8 cellular contexts compared by ENCODE assay signal in the genomic region with DNA sequence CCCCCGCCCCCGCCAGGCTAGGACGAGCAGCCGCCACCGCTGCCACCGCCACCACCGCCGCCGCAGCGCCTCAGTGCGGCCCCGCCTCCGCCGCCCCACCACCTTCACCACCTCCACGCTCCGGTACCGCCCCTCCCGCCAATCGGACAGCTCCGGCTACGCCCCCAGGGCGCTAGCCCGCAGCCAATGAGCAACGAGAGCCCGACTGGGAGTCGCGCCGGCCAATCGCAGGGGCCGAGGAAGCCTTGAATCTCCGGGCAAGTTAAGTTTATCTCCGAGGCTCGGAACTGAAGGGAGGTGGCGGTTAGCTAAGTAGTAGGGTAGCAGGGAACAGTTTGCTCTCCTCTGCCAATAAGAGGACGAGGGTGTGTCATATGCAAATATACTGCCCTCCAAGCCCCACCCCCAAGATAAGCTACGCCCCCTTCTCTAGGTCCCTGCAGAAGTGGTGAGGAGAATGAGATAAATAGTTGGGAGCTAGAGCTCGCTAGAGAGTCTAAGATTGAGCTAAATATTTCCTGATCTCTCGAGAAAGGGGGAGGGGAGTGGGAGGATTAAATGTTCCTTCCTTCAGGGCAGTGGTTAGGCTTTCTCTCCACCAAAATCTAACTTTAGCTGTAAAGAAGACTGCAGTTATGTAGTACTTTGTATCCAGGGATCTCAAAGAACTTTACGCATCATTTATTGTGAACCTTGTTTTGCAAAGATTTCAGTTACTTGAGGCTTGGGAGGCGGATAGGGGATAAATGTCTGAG. TPM values are rescaled to one million over a fixed set of nuclear protein-coding genes. Genes with fewer than 3 reads are reported as not detected.
DNase-seq lines count a peak whose midpoint lies in the region; ATAC-seq, FAIRE-seq and TF ChIP-seq lines count a peak whose summit lies in the region.

A gene with protein sequence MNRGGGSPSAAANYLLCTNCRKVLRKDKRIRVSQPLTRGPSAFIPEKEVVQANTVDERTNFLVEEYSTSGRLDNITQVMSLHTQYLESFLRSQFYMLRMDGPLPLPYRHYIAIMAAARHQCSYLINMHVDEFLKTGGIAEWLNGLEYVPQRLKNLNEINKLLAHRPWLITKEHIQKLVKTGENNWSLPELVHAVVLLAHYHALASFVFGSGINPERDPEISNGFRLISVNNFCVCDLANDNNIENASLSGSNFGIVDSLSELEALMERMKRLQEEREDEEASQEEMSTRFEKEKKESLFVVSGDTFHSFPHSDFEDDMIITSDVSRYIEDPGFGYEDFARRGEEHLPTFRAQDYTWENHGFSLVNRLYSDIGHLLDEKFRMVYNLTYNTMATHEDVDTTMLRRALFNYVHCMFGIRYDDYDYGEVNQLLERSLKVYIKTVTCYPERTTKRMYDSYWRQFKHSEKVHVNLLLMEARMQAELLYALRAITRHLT (minus strand): TSS at position 77 of the 755 bp plus-strand sequence. CDS start 342 bp downstream, outside the sequence.

- TF ChIP-seq CTCF in chondrocyte (IDR thresholded peaks at IDR 0.05) (peak; percentile 57), kidney (IDR thresholded peaks at IDR 0.05; ENCODE audit: borderline replicate concordance, extremely low read depth, insufficient read depth) (peak; percentile 20)

- H3K4me1 Mint-ChIP-seq in chondrocyte (ENCODE audit: low read depth): peaks cover 30% of the 10 kb centered on the region

- ATAC-seq in HG03432 (IDR thresholded peaks at IDR 0.05; ENCODE audit: unreplicated experiment): peak; percentile 93

- H3K4me3 ChIP-seq in kidney (ENCODE audit: low read length in 2 of 2): peak within 1 kb of the TSS; percentile 74 to 90

- no peak within 1 kb of the TSS for H3K4me3 Mint-ChIP-seq in chondrocyte (ENCODE audit: unreplicated experiment)

- H3K9ac ChIP-seq in kidney (ENCODE audit: low read length in 2 of 2): peak within 1 kb of the TSS; percentile 57 to 74

- intact Hi-C loops in kidney (cut with DNase I): no loop called here

- peak within 1 kb of the TSS; percentile 96 for H3K27ac Mint-ChIP-seq in chondrocyte (ENCODE audit: unreplicated experiment)

- peak; percentile 64 for TF ChIP-seq POLR2A in GM19193 (IDR thresholded peaks at IDR 0.05; ENCODE audit: extremely low read depth, insufficient read depth, insufficient read length)

- H3K36me3 ChIP-seq in kidney (ENCODE audit: control insufficient read depth in 1 of 2, insufficient read depth in 2 of 2, low read length in 2 of 2): no peaks in the 10 kb centered on the region

- H3K27me3 Mint-ChIP-seq in chondrocyte (ENCODE audit: low read depth): no peaks in the 10 kb centered on the region

- H3K9me3 ChIP-seq in kidney (ENCODE audit: control insufficient read depth in 1 of 2, low read length in 2 of 2): no peaks in the 10 kb centered on the region

- no peaks in the 10 kb centered on the region for H3K9me3 Mint-ChIP-seq in chondrocyte (ENCODE audit: low read depth)

- FAIRE-seq in kidney (lab: Jason Lieb, UNC): peak; percentile 99

- DNase-seq in AML-193 (lab: John Stamatoyannopoulos, UW) (peak; percentile 99 to 100), NCI-H510A (lab: John Stamatoyannopoulos, UW) (peak; percentile 98), chondrocyte (ENCODE audit: low spot score) (peak; percentile 100), kidney (peak; percentile 100)
- DNase-seq in activated CD4-positive, alpha-beta T cell treated with anti-CD3 and anti-CD28 coated beads for 24 hours (ENCODE audit: low read depth in 2 of 2): peak; percentile 96
- peak; percentile 95 to 98 for DNase-seq in stimulated activated CD4-positive, alpha-beta T cell treated with anti-CD3 and anti-CD28 coated beads, Interleukin-15, amount 100 ng/mL, for 1 hour (ENCODE audit: low read depth in 1 of 2, low spot score in 1 of 2)

- peak within 1 kb of the TSS; percentile 86 to 98 for H3K27ac ChIP-seq in kidney (ENCODE audit: low read depth in 2 of 2, low read length in 2 of 2)

- peaks cover 3% of the 10 kb centered on the region for H3K36me3 Mint-ChIP-seq in chondrocyte (ENCODE audit: low read depth)

- peaks cover 7 to 8% of the 10 kb centered on the region in 2 donors for H3K4me1 ChIP-seq in kidney (ENCODE audit: control insufficient read depth in 1 of 2, insufficient read depth in 1 of 2, low read depth in 1 of 2, low read length in 2 of 2)

RNA-seq across cellular contexts. Expression of the gene that starts here (rescaled TPM):
- 104 to 238 TPM (median 104 TPM) in 3 replicates for total RNA-seq in chondrocyte
- total RNA-seq in kidney: 50.1 TPM
- 5.1 TPM for polyA plus RNA-seq in kidney (ENCODE audit: insufficient read depth, low read depth, low replicate concordance)

Comparison
In these comparisons a context has a peak if more than half of its experiments do, and no peak if none do; other contexts are left out.
1. Peak in every context shown above with its lines: DNase-seq, ATAC-seq, H3K4me3 ChIP-seq and H3K27ac ChIP-seq.